ENCODE assay signal across 1 cellular context in the genomic region with DNA sequence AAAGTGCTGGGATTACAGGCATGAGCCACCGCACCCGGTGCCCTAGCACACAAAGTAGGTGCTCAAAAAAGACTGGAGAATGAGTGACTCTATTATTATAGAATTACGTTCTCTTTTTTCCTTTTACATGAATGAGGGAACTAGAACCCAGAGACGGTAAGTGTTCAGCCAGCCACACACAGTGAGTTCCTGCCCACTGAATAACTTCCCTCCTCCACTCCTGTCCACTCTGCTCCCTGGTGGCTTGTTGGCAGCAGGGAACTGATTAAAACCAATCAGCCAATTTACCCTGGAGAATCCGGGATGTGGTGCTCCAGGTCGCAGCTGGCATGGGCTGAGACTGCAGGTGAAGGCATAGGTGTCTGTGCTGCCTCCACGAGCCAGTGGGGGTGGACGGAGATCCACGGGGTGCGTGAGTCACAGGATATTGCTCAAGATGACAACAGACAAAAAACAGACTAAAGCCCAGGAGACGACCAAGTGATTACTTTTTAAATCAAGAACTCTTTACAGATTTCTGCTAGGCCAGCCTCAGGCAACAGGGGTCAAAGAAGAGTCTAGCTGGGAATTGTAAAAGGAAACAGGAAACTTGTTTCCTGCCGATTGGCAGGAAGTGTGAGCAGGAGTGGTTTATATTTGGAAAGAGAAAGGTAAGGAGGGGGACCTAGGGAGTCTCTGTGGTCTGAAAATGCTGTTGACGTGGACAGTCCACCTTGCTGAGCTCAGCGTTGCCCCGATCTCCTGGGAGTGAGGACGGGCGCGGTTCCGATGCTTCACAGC.
TF ChIP-seq lines count a peak whose summit lies in the region.

No MANE protein-coding gene starts in this region.

TF ChIP-seq in WTC11, 78 proteins besides CTCF, POLR2A, EP300 and RAD21 (continued from another document):
- TF ChIP-seq, protein P1, sequence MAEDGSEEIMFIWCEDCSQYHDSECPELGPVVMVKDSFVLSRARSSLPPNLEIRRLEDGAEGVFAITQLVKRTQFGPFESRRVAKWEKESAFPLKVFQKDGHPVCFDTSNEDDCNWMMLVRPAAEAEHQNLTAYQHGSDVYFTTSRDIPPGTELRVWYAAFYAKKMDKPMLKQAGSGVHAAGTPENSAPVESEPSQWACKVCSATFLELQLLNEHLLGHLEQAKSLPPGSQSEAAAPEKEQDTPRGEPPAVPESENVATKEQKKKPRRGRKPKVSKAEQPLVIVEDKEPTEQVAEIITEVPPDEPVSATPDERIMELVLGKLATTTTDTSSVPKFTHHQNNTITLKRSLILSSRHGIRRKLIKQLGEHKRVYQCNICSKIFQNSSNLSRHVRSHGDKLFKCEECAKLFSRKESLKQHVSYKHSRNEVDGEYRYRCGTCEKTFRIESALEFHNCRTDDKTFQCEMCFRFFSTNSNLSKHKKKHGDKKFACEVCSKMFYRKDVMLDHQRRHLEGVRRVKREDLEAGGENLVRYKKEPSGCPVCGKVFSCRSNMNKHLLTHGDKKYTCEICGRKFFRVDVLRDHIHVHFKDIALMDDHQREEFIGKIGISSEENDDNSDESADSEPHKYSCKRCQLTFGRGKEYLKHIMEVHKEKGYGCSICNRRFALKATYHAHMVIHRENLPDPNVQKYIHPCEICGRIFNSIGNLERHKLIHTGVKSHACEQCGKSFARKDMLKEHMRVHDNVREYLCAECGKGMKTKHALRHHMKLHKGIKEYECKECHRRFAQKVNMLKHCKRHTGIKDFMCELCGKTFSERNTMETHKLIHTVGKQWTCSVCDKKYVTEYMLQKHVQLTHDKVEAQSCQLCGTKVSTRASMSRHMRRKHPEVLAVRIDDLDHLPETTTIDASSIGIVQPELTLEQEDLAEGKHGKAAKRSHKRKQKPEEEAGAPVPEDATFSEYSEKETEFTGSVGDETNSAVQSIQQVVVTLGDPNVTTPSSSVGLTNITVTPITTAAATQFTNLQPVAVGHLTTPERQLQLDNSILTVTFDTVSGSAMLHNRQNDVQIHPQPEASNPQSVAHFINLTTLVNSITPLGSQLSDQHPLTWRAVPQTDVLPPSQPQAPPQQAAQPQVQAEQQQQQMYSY (CRISPR knock-in tag; IDR thresholded peaks at IDR 0.05), result no peak
- no peak for TF ChIP-seq MXD4 (CRISPR knock-in tag; IDR thresholded peaks at IDR 0.05; ENCODE audit: borderline replicate concordance)
- TF ChIP-seq, protein P2, sequence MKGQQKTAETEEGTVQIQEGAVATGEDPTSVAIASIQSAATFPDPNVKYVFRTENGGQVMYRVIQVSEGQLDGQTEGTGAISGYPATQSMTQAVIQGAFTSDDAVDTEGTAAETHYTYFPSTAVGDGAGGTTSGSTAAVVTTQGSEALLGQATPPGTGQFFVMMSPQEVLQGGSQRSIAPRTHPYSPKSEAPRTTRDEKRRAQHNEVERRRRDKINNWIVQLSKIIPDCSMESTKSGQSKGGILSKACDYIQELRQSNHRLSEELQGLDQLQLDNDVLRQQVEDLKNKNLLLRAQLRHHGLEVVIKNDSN (CRISPR knock-in tag; IDR thresholded peaks at IDR 0.05), result no peak
- TF ChIP-seq, protein P3, sequence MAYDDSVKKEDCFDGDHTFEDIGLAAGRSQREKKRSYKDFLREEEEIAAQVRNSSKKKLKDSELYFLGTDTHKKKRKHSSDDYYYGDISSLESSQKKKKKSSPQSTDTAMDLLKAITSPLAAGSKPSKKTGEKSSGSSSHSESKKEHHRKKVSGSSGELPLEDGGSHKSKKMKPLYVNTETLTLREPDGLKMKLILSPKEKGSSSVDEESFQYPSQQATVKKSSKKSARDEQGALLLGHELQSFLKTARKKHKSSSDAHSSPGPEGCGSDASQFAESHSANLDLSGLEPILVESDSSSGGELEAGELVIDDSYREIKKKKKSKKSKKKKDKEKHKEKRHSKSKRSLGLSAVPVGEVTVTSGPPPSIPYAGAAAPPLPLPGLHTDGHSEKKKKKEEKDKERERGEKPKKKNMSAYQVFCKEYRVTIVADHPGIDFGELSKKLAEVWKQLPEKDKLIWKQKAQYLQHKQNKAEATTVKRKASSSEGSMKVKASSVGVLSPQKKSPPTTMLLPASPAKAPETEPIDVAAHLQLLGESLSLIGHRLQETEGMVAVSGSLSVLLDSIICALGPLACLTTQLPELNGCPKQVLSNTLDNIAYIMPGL (CRISPR knock-in tag; IDR thresholded peaks at IDR 0.05), result no peak
- TF ChIP-seq, protein P4, sequence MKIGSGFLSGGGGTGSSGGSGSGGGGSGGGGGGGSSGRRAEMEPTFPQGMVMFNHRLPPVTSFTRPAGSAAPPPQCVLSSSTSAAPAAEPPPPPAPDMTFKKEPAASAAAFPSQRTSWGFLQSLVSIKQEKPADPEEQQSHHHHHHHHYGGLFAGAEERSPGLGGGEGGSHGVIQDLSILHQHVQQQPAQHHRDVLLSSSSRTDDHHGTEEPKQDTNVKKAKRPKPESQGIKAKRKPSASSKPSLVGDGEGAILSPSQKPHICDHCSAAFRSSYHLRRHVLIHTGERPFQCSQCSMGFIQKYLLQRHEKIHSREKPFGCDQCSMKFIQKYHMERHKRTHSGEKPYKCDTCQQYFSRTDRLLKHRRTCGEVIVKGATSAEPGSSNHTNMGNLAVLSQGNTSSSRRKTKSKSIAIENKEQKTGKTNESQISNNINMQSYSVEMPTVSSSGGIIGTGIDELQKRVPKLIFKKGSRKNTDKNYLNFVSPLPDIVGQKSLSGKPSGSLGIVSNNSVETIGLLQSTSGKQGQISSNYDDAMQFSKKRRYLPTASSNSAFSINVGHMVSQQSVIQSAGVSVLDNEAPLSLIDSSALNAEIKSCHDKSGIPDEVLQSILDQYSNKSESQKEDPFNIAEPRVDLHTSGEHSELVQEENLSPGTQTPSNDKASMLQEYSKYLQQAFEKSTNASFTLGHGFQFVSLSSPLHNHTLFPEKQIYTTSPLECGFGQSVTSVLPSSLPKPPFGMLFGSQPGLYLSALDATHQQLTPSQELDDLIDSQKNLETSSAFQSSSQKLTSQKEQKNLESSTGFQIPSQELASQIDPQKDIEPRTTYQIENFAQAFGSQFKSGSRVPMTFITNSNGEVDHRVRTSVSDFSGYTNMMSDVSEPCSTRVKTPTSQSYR (CRISPR knock-in tag; IDR thresholded peaks at IDR 0.05), result no peak
- TF ChIP-seq, protein P5, sequence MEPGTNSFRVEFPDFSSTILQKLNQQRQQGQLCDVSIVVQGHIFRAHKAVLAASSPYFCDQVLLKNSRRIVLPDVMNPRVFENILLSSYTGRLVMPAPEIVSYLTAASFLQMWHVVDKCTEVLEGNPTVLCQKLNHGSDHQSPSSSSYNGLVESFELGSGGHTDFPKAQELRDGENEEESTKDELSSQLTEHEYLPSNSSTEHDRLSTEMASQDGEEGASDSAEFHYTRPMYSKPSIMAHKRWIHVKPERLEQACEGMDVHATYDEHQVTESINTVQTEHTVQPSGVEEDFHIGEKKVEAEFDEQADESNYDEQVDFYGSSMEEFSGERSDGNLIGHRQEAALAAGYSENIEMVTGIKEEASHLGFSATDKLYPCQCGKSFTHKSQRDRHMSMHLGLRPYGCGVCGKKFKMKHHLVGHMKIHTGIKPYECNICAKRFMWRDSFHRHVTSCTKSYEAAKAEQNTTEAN (CRISPR knock-in tag; IDR thresholded peaks at IDR 0.05), result no peak
- TF ChIP-seq, protein P6, sequence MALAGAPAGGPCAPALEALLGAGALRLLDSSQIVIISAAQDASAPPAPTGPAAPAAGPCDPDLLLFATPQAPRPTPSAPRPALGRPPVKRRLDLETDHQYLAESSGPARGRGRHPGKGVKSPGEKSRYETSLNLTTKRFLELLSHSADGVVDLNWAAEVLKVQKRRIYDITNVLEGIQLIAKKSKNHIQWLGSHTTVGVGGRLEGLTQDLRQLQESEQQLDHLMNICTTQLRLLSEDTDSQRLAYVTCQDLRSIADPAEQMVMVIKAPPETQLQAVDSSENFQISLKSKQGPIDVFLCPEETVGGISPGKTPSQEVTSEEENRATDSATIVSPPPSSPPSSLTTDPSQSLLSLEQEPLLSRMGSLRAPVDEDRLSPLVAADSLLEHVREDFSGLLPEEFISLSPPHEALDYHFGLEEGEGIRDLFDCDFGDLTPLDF (CRISPR knock-in tag; IDR thresholded peaks at IDR 0.05), result no peak
- no peak for TF ChIP-seq ZNF423 (CRISPR knock-in tag; IDR thresholded peaks at IDR 0.05)
- no peak for TF ChIP-seq ZNF219 (CRISPR knock-in tag; IDR thresholded peaks at IDR 0.05; ENCODE audit: borderline replicate concordance)
